Comparison of ENCODE assay signal across 10 cellular contexts in genomic region chr9:122897969-122898368, GRCh38.
DNase-seq lines count a peak whose midpoint lies in the region; ATAC-seq lines count a peak whose summit lies in the region.
"Had no signal": no experiment of that assay in that cellular context is flagged by ENCODE, and none has a peak within 500 bp of the region (broad histone marks: within the 10 kb centered on the region; RNA-seq: fewer than 3 reads in every experiment).

No MANE protein-coding gene starts in this region.

- DNase-seq in EH (ENCODE audit: low read depth) (peak; percentile 11), SK-N-MC (ENCODE audit: low read depth, low spot score) (no peak), fibroblast of peridontal ligament (ENCODE audit: extremely low read depth) (peak; percentile 46), Ammon's horn (ENCODE audit: low spot score) (no peak), DMS114 treated with DMSO at 0.1 percent for 48 hours (lab: John Stamatoyannopoulos, UW; ENCODE audit: unreplicated experiment) (no peak)
- DNase-seq in stimulated activated CD8-positive, alpha-beta memory T cell treated with anti-CD3 and anti-CD28 coated beads, Interleukin-4, amount 100 ng/mL, for 48 hours = no peak
- DNase-seq: SIG-M5 had no signal

- H3K27ac ChIP-seq in ACC112 (ENCODE audit: low read depth, low read length) (0 out of 2 replicates have a peak overlapping the region, but pooled peaks have one; percentile 8), SK-N-MC (peak overlapping the region; percentile 33)

- H2AFZ ChIP-seq in ACC112 (ENCODE audit: low read length, unreplicated experiment) = no peak overlapping the region

- H3K4me3 ChIP-seq in ACC112 (ENCODE audit: low read depth, low read length) (no peak overlapping the region), SK-N-MC (no peak overlapping the region)

- ATAC-seq in HG03196 (IDR thresholded peaks at IDR 0.05; ENCODE audit: unreplicated experiment) = no peak
- ATAC-seq: HCT116 had no signal

- H3K9me3 ChIP-seq in SK-N-MC (ENCODE audit: low read depth, low read length) = no peaks in the 10 kb centered on the region

- H3K27me3 ChIP-seq in ACC112 (ENCODE audit: insufficient read depth, low read length) = no peaks in the 10 kb centered on the region

- H3K36me3 ChIP-seq in ACC112 (ENCODE audit: insufficient read depth, low read length) (peaks cover 18% of the 10 kb centered on the region), SK-N-MC (ENCODE audit: insufficient read depth, low read length) (peaks cover 57% of the 10 kb centered on the region)

- H3K4me1 ChIP-seq in ACC112 (ENCODE audit: control insufficient read depth, insufficient read depth, low read length, unreplicated experiment) = peaks cover 32% of the 10 kb centered on the region

- H3K79me2 ChIP-seq in ACC112 (ENCODE audit: control insufficient read depth, insufficient read depth, low read length, unreplicated experiment) = peaks cover 81% of the 10 kb centered on the region

- H3K9ac ChIP-seq in SK-N-MC (ENCODE audit: insufficient read length) = no peak overlapping the region

Comparison
In these comparisons a context has a peak if more than half of its experiments do, and no peak if none do; other contexts are left out.
1. DNase-seq: peak in EH (single experiment) and fibroblast of peridontal ligament (single experiment); none in SK-N-MC (single experiment), Ammon's horn (single experiment), DMS114 treated with DMSO at 0.1 percent for 48 hours (single experiment) and stimulated activated CD8-positive, alpha-beta memory T cell treated with anti-CD3 and anti-CD28 coated beads, Interleukin-4, amount 100 ng/mL, for 48 hours (single experiment).